ENCODE assay signal across 19 cellular contexts in genomic region chr7:1114505-1114904, GRCh38. TPM values are rescaled to one million over a fixed set of nuclear protein-coding genes. Genes with fewer than 3 reads are reported as not detected.
DNase-seq lines count a peak whose midpoint lies in the region; ATAC-seq, FAIRE-seq and TF ChIP-seq lines count a peak whose summit lies in the region.
"Had no signal": no experiment of that assay in that cellular context is flagged by ENCODE, and none has a peak within 500 bp of the region (broad histone marks: within the 10 kb centered on the region; RNA-seq: fewer than 3 reads in every experiment).

No MANE protein-coding gene starts in this region.

- H3K36me3 Mint-ChIP-seq in WTC11, result peaks cover 17% of the 10 kb centered on the region

- H3K27me3 Mint-ChIP-seq in WTC11 (ENCODE audit: low read depth), result no peaks in the 10 kb centered on the region

- H3K36me3 ChIP-seq in BLaER1 treated with 17β-estradiol and CSF1 and Interleukin-3, amounts not matched to agents 10 nM and 100 nM, result peaks cover 0 to 28% (median 0%) of the 10 kb centered on the region in 11 experiments; a peak in 9 of 22 replicates
- no peaks in the 10 kb centered on the region for H3K36me3 ChIP-seq in kidney (ENCODE audit: control insufficient read depth in 1 of 2, insufficient read depth in 2 of 2, low read length in 2 of 2)
- H3K36me3 ChIP-seq in SJCRH30, result no peaks in the 10 kb centered on the region

- H3K9ac ChIP-seq in BLaER1 treated with 17β-estradiol and CSF1 and Interleukin-3, amounts not matched to agents 10 nM and 100 nM, result peak overlapping the region in 2 of 11 experiments; percentile 11 to 20; a peak in 1 of 22 replicates
- no peak overlapping the region for H3K9ac ChIP-seq in kidney (ENCODE audit: low read length in 2 of 2)

- H3K27me3 ChIP-seq in BLaER1 treated with 17β-estradiol and CSF1 and Interleukin-3, amounts not matched to agents 10 nM and 100 nM, result peaks cover 0 to 23% (median 0%) of the 10 kb centered on the region in 11 experiments; a peak in 7 of 22 replicates
- H3K27me3 ChIP-seq in SJCRH30, result no peaks in the 10 kb centered on the region

- peaks cover 0 to 88% (median 38%) of the 10 kb centered on the region in 11 experiments; a peak in 17 of 22 replicates for H4K20me1 ChIP-seq in BLaER1 treated with 17β-estradiol and CSF1 and Interleukin-3, amounts not matched to agents 10 nM and 100 nM

- H3K4me1 Mint-ChIP-seq in WTC11, result no peaks in the 10 kb centered on the region

- H3K4me3 ChIP-seq in BLaER1 treated with 17β-estradiol and CSF1 and Interleukin-3, amounts not matched to agents 10 nM and 100 nM, result no peak overlapping the region
- H3K4me3 ChIP-seq in kidney (ENCODE audit: low read length in 2 of 2) (no peak overlapping the region), SJCRH30 (no peak overlapping the region)

- no peak overlapping the region for H3K4me3 Mint-ChIP-seq in WTC11

- H3K27ac ChIP-seq in BLaER1 treated with 17β-estradiol and CSF1 and Interleukin-3, amounts not matched to agents 10 nM and 100 nM, result peak overlapping the region in 2 of 11 experiments; percentile 12 to 28; a peak in 4 of 22 replicates
- H3K27ac ChIP-seq in kidney (ENCODE audit: low read depth in 2 of 2, low read length in 2 of 2) (no peak overlapping the region), substantia nigra (ENCODE audit: low read depth, low read length, poor library complexity, severe bottlenecking) (no peak overlapping the region), SJCRH30 (no peak overlapping the region)

- no peaks in the 10 kb centered on the region for H3K9me3 ChIP-seq in BLaER1 treated with 17β-estradiol and CSF1 and Interleukin-3, amounts not matched to agents 10 nM and 100 nM (replicated peaks in 1 of 11)
- H3K9me3 ChIP-seq in kidney (ENCODE audit: control insufficient read depth in 1 of 2, low read length in 2 of 2) (no peaks in the 10 kb centered on the region), SJCRH30 (replicated peaks) (no peaks in the 10 kb centered on the region)

- peak; percentile 24; the same call in 1 of the 2 replicates for ATAC-seq in WTC11
- no peak for ATAC-seq in GM18870 (IDR thresholded peaks at IDR 0.05; ENCODE audit: unreplicated experiment)

- H3K9me3 Mint-ChIP-seq in WTC11, result peaks cover 8% of the 10 kb centered on the region

- CTCF ChIA-PET in WTC11 (lab: Charles Lee), result interaction anchor here (1.3 to 2.8 kb wide), 5 partner anchors 9 to 122 kb away, joined by 3 to 13 read pairs (median 5); no protein-coding TSS in a partner anchor

- no peak overlapping the region for H3K27ac Mint-ChIP-seq in WTC11

- peak overlapping the region in 8 of 11 experiments; percentile 17 to 66 (median 51); a peak in 15 of 22 replicates for H3K4me2 ChIP-seq in BLaER1 treated with 17β-estradiol and CSF1 and Interleukin-3, amounts not matched to agents 10 nM and 100 nM

- H3K4me1 ChIP-seq in BLaER1 treated with 17β-estradiol and CSF1 and Interleukin-3, amounts not matched to agents 10 nM and 100 nM, result peaks cover 28 to 76% (median 61%) of the 10 kb centered on the region in 10 experiments
- H3K4me1 ChIP-seq in kidney (ENCODE audit: control insufficient read depth in 1 of 2, insufficient read depth in 1 of 2, low read depth in 1 of 2, low read length in 2 of 2) (no peaks in the 10 kb centered on the region), SJCRH30 (no peaks in the 10 kb centered on the region)

- POLR2A ChIA-PET in WTC11 (lab: Charles Lee), result no interaction called here

- DNase-seq in WTC11 (ENCODE audit: low spot score) (no peak), kidney (peak; percentile 47), posterior vena cava (ENCODE audit: low spot score) (peak; percentile 46), substantia nigra (lab: John Stamatoyannopoulos, UW) (no peak), NCI-H128 (lab: John Stamatoyannopoulos, UW; ENCODE audit: unreplicated experiment) (no peak), SJCRH30 (no peak)
- DNase-seq: GOT3, KG1, MV-4-11, NCI-H1417 treated with DMSO at 0.1 percent for 48 hours, NCI-H187 treated with DMSO at 0.1 percent for 48 hours, NCI-H345, NCI-H524 treated with DMSO at 0.1 percent for 48 hours, SIG-M5 had no signal

- TF ChIP-seq CTCF in WTC11 (IDR thresholded peaks at IDR 0.05) (no peak), kidney (IDR thresholded peaks at IDR 0.05; ENCODE audit: borderline replicate concordance, extremely low read depth, insufficient read depth) (no peak)

- no peak for FAIRE-seq in kidney (lab: Jason Lieb, UNC)
- FAIRE-seq: D721Med, GM12892, GM18507 had no signal

- intact Hi-C loops in kidney (cut with DNase I) (no loop called here), posterior vena cava (cut with DNase I) (no loop called here)

TF ChIP-seq in WTC11, 78 proteins besides CTCF, POLR2A, EP300 and RAD21:
- TF ChIP-seq SOX15 (CRISPR knock-in tag; IDR thresholded peaks at IDR 0.05) (no peak), PRRX2 (CRISPR knock-in tag; IDR thresholded peaks at IDR 0.05) (no peak), ATF6 (CRISPR knock-in tag; IDR thresholded peaks at IDR 0.05) (no peak), ZNF232 (CRISPR knock-in tag; IDR thresholded peaks at IDR 0.05) (no peak), MYBL2 (CRISPR knock-in tag; IDR thresholded peaks at IDR 0.05) (no peak)

RNA-seq across cellular contexts. Expression of gene GPER1, which starts 26.6 kb away (rescaled TPM):
- total RNA-seq in WTC11 (2021) (0.28 to 0.87 TPM (median 0.41 TPM) in 3 replicates), kidney (5.2 TPM), posterior vena cava (1 to 10 TPM; 5.5 to 6.6 TPM)
- polyA plus RNA-seq in kidney (ENCODE audit: insufficient read depth, low read depth, low replicate concordance), result 4.8 TPM
- total RNA-seq in SJCRH30 (2014; rRNA removed; shearing (Covaris generic)), result 0.15 TPM in 1 of 2 replicates, not detected in the other

RNA-seq across cellular contexts. Expression of gene ZFAND2A, which starts 45.5 kb away (rescaled TPM):
- total RNA-seq in WTC11 (2021) (14.5 to 16.1 TPM (median 15.3 TPM) in 3 replicates), kidney (21.9 TPM), posterior vena cava (10 to 100 TPM; 22.6 to 30.9 TPM)
- polyA plus RNA-seq in kidney (ENCODE audit: insufficient read depth, low read depth, low replicate concordance), result 27.6 TPM
- total RNA-seq in SJCRH30 (2014; rRNA removed; shearing (Covaris generic)), result 5.1 and 6.3 TPM in 2 replicates

Comparison
In these comparisons a context has a peak if more than half of its experiments do, and no peak if none do; other contexts are left out.
1. DNase-seq: peak in kidney (single experiment) and posterior vena cava (single experiment); none in WTC11 (single experiment), substantia nigra (0 of 49), NCI-H128 (single experiment) and SJCRH30 (0 of 2).